ENCODE assay signal across 25 cellular contexts in the genomic region with DNA sequence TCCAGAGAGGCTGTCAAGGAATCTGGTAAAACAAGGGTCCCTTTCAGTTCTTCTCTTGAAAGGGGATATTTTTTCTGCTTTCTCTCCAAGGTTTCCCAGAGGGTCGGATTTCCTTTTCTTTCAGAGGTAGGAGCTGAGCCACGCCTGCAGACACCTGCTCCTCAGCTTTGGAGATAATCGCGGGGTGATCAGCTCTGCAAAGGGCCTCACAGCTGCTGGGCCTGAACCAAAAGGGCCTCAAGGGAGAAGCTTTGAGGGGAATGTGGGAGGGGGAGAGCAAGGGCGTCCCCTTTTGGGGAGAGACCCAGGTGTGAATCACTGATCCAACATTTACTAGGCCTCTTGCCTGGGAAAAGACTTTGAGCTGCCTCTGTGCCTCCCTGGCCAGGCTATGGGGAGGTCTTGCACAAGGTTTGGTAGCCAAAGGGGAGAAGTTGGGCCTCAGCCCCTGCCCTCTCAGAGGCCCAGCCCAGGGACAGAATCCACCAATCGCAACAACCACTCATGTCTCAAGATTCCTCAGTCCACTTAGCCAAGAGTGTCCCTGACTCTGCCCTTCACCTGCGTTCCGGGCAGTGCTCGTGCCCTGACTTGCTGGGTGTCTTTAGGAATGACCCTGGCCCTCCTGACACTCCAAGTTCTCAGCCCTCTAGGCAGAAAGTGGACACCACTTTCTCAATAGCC. TPM values are rescaled to one million over a fixed set of nuclear protein-coding genes. Genes with fewer than 3 reads are reported as not detected.
DNase-seq lines count a peak whose midpoint lies in the region; ATAC-seq and TF ChIP-seq lines count a peak whose summit lies in the region.
"Had no signal": no experiment of that assay in that cellular context is flagged by ENCODE, and none has a peak within 500 bp of the region (broad histone marks: within the 10 kb centered on the region; RNA-seq: fewer than 3 reads in every experiment).

No MANE protein-coding gene starts in this region.

- no peak overlapping the region for H4K12ac ChIP-seq in trophoblast cell (ENCODE audit: low read depth, low read length)

- H3K79me1 ChIP-seq in trophoblast cell (ENCODE audit: low read length): no peaks in the 10 kb centered on the region

- no peak overlapping the region for H3K27ac ChIP-seq in trophoblast cell (ENCODE audit: low read depth, low read length)
- H3K27ac ChIP-seq: body of pancreas, dorsolateral prefrontal cortex, esophagus squamous epithelium, heart left ventricle, sigmoid colon, tibial nerve had no signal

- no peak overlapping the region for H3K14ac ChIP-seq in trophoblast cell (ENCODE audit: low read length)

- H2BK120ac ChIP-seq in trophoblast cell (ENCODE audit: insufficient read depth, low read length, poor library complexity): no peak overlapping the region

- DNase-seq in NCI-H1417 (lab: John Stamatoyannopoulos, UW) (peak; percentile 23 to 59 (median 46)), NCI-H1417 treated with DMSO at 0.1 percent for 48 hours (lab: John Stamatoyannopoulos, UW) (no peak), NCI-H1436 treated with DMSO at 0.1 percent for 48 hours (lab: John Stamatoyannopoulos, UW) (peak; percentile 85), WTC11 (ENCODE audit: low spot score) (no peak), trophoblast cell (peak; percentile 24 to 50), activated gamma-delta T cell (lab: John Stamatoyannopoulos, UW) (no peak), SW480 (ENCODE audit: low spot score) (no peak)
- DNase-seq: activated CD4-positive, alpha-beta T cell treated with anti-CD3 and anti-CD28 coated beads for 4 hours; activated CD8-positive, alpha-beta memory T cell treated with anti-CD3 and anti-CD28 coated beads, Interleukin-2, amount 50 U/mL, for 48 hours; activated naive CD4-positive, alpha-beta T cell treated with anti-CD3 and anti-CD28 coated beads, Interleukin-2, amount 10 ng/mL, durations not matched to agents 7 days and 5 days; body of pancreas; CD4-positive, alpha-beta memory T cell; dorsolateral prefrontal cortex; esophagus squamous epithelium; GF-D8; heart left ventricle; HFFc6; islet precursor cell; NCI-H1048; SHP77 treated with DMSO at 0.1 percent for 48 hours; sigmoid colon; stimulated activated CD4-positive, alpha-beta T cell treated with anti-CD3 and anti-CD28 coated beads, Interleukin-4, amount 100 ng/mL, for 1 hour; T-helper 9 cell had no signal

- H3K27me3 Mint-ChIP-seq in WTC11 (ENCODE audit: low read depth): no peaks in the 10 kb centered on the region
- H3K27me3 Mint-ChIP-seq: CD4-positive, alpha-beta memory T cell had no signal

- H3K18ac ChIP-seq in trophoblast cell (ENCODE audit: low read length): no peak overlapping the region

- no peaks in the 10 kb centered on the region for H3K4me1 ChIP-seq in trophoblast cell (ENCODE audit: control insufficient read depth in 1 of 2, insufficient read depth in 2 of 2, low read length in 2 of 2)
- H3K4me1 ChIP-seq: body of pancreas, heart left ventricle, tibial nerve had no signal

- H3K27ac Mint-ChIP-seq in WTC11: 0 out of 2 replicates have a peak overlapping the region, but pooled peaks have one; percentile 49
- H3K27ac Mint-ChIP-seq: activated naive CD4-positive, alpha-beta T cell treated with anti-CD3 and anti-CD28 coated beads, Interleukin-2, amount 10 ng/mL, durations not matched to agents 7 days and 5 days; HFFc6 had no signal

- no peak overlapping the region for H3K9ac ChIP-seq in trophoblast cell (ENCODE audit: low read length)

- H4K91ac ChIP-seq in trophoblast cell (ENCODE audit: low read depth, low read length): no peak overlapping the region

- H3K27me3 ChIP-seq in trophoblast cell (ENCODE audit: insufficient read depth, low read length): no peaks in the 10 kb centered on the region
- H3K27me3 ChIP-seq: body of pancreas, dorsolateral prefrontal cortex, esophagus squamous epithelium, heart left ventricle, sigmoid colon, tibial nerve had no signal

- no peak overlapping the region for H3K23ac ChIP-seq in trophoblast cell (ENCODE audit: low read length)

- H2BK5ac ChIP-seq in trophoblast cell (ENCODE audit: low read depth, low read length, poor library complexity): no peak overlapping the region

- H3K36me3 Mint-ChIP-seq in WTC11: no peaks in the 10 kb centered on the region
- H3K36me3 Mint-ChIP-seq: activated naive CD4-positive, alpha-beta T cell treated with anti-CD3 and anti-CD28 coated beads, Interleukin-2, amount 10 ng/mL, durations not matched to agents 7 days and 5 days; CD4-positive, alpha-beta memory T cell had no signal

- H3K36me3 ChIP-seq in trophoblast cell (ENCODE audit: control insufficient read depth in 1 of 2, insufficient read depth in 2 of 2, low read length in 2 of 2): no peaks in the 10 kb centered on the region
- H3K36me3 ChIP-seq: esophagus squamous epithelium, heart left ventricle, sigmoid colon, tibial nerve had no signal

- peak; percentile 27 for ATAC-seq in WTC11
- no peak for ATAC-seq in HG02885 (IDR thresholded peaks at IDR 0.05; ENCODE audit: poor library complexity, unreplicated experiment)
- ATAC-seq: body of pancreas, heart left ventricle had no signal

- no peak overlapping the region for H3K4me2 ChIP-seq in trophoblast cell (ENCODE audit: low read length)

- H2AK5ac ChIP-seq in trophoblast cell (ENCODE audit: low read length): no peak overlapping the region

- H4K8ac ChIP-seq in trophoblast cell (ENCODE audit: low read depth, low read length): no peak overlapping the region

- H3K4me3 Mint-ChIP-seq in WTC11: no peak overlapping the region
- H3K4me3 Mint-ChIP-seq: activated naive CD4-positive, alpha-beta T cell treated with anti-CD3 and anti-CD28 coated beads, Interleukin-2, amount 10 ng/mL, durations not matched to agents 7 days and 5 days; CD4-positive, alpha-beta memory T cell; HFFc6 had no signal

- POLR2A ChIA-PET in WTC11 (lab: Charles Lee): interaction anchor here (0.6 to 1.1 kb wide), 4 partner anchors 12 to 114 kb away, joined by 3 to 6 read pairs (median 3); no protein-coding TSS in a partner anchor

- H3K4me1 Mint-ChIP-seq in WTC11: peaks cover 53% of the 10 kb centered on the region
- H3K4me1 Mint-ChIP-seq: activated naive CD4-positive, alpha-beta T cell treated with anti-CD3 and anti-CD28 coated beads, Interleukin-2, amount 10 ng/mL, durations not matched to agents 7 days and 5 days; CD4-positive, alpha-beta memory T cell had no signal

- no peaks in the 10 kb centered on the region for H3K9me3 Mint-ChIP-seq in WTC11
- H3K9me3 Mint-ChIP-seq: activated naive CD4-positive, alpha-beta T cell treated with anti-CD3 and anti-CD28 coated beads, Interleukin-2, amount 10 ng/mL, durations not matched to agents 7 days and 5 days; HFFc6 had no signal

- H3K9me3 ChIP-seq in trophoblast cell (ENCODE audit: insufficient read depth, low read depth, low read length): peaks cover 3% of the 10 kb centered on the region
- H3K9me3 ChIP-seq: body of pancreas, esophagus squamous epithelium, heart left ventricle, sigmoid colon, tibial nerve had no signal

- no peaks in the 10 kb centered on the region for H3K79me2 ChIP-seq in trophoblast cell (ENCODE audit: control insufficient read depth, insufficient read depth, low read length, poor library complexity)

- H3K4me3 ChIP-seq in trophoblast cell (ENCODE audit: low read depth, low read length): no peak overlapping the region
- H3K4me3 ChIP-seq: body of pancreas, dorsolateral prefrontal cortex, esophagus squamous epithelium, heart left ventricle, sigmoid colon, tibial nerve had no signal

- CTCF ChIA-PET in WTC11 (lab: Charles Lee): interaction anchor here (0.6 to 4.5 kb wide), 17 partner anchors 9 to 1245 kb away, joined by 3 to 36 read pairs (median 4); a partner anchor contains a TSS

- H2BK12ac ChIP-seq in trophoblast cell (ENCODE audit: low read length): no peak overlapping the region

- no peak overlapping the region for H2AFZ ChIP-seq in trophoblast cell (ENCODE audit: insufficient read depth, low read length, poor library complexity)

- WGBS in trophoblast cell (ENCODE audit: extremely low coverage, insufficient coverage, insufficient read length): no CpG with 5 or more reads among the region's 9 CpGs

- TF ChIP-seq CTCF in WTC11 (IDR thresholded peaks at IDR 0.05): no peak

- H3K4ac ChIP-seq in trophoblast cell (ENCODE audit: low read depth, low read length): no peak overlapping the region

TF ChIP-seq in WTC11, 78 proteins besides CTCF, POLR2A, EP300 and RAD21:
- TF ChIP-seq, protein P1, sequence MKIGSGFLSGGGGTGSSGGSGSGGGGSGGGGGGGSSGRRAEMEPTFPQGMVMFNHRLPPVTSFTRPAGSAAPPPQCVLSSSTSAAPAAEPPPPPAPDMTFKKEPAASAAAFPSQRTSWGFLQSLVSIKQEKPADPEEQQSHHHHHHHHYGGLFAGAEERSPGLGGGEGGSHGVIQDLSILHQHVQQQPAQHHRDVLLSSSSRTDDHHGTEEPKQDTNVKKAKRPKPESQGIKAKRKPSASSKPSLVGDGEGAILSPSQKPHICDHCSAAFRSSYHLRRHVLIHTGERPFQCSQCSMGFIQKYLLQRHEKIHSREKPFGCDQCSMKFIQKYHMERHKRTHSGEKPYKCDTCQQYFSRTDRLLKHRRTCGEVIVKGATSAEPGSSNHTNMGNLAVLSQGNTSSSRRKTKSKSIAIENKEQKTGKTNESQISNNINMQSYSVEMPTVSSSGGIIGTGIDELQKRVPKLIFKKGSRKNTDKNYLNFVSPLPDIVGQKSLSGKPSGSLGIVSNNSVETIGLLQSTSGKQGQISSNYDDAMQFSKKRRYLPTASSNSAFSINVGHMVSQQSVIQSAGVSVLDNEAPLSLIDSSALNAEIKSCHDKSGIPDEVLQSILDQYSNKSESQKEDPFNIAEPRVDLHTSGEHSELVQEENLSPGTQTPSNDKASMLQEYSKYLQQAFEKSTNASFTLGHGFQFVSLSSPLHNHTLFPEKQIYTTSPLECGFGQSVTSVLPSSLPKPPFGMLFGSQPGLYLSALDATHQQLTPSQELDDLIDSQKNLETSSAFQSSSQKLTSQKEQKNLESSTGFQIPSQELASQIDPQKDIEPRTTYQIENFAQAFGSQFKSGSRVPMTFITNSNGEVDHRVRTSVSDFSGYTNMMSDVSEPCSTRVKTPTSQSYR (CRISPR knock-in tag; IDR thresholded peaks at IDR 0.05): no peak
- TF ChIP-seq, protein P2, sequence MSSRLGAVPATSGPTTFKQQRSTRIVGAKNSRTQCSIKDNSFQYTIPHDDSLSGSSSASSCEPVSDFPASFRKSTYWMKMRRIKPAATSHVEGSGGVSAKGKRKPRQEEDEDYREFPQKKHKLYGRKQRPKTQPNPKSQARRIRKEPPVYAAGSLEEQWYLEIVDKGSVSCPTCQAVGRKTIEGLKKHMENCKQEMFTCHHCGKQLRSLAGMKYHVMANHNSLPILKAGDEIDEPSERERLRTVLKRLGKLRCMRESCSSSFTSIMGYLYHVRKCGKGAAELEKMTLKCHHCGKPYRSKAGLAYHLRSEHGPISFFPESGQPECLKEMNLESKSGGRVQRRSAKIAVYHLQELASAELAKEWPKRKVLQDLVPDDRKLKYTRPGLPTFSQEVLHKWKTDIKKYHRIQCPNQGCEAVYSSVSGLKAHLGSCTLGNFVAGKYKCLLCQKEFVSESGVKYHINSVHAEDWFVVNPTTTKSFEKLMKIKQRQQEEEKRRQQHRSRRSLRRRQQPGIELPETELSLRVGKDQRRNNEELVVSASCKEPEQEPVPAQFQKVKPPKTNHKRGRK (CRISPR knock-in tag; IDR thresholded peaks at IDR 0.05; ENCODE audit: borderline replicate concordance): no peak
- no peak for TF ChIP-seq TEAD4 (CRISPR knock-in tag; IDR thresholded peaks at IDR 0.05)
- TF ChIP-seq GTF2I (CRISPR knock-in tag; conservative IDR thresholded peaks at IDR 0.05): no peak

RNA-seq across cellular contexts. Expression of a gene that starts 14.0 kb away (rescaled TPM):
- 42.4 to 44.2 TPM (median 42.9 TPM) in 3 replicates for total RNA-seq in WTC11 (2021)
- polyA plus RNA-seq in trophoblast cell (2013): 39.8 and 41.5 TPM in 2 replicates

Comparison
In these comparisons a context has a peak if more than half of its experiments do, and no peak if none do; other contexts are left out.
1. DNase-seq: peak in NCI-H1417 (3 of 3), NCI-H1436 treated with DMSO at 0.1 percent for 48 hours (single experiment) and trophoblast cell (2 of 2); none in NCI-H1417 treated with DMSO at 0.1 percent for 48 hours (single experiment), WTC11 (single experiment), activated gamma-delta T cell (single experiment) and SW480 (single experiment).